1 cellular context compared by ENCODE assay signal in the genomic region with DNA sequence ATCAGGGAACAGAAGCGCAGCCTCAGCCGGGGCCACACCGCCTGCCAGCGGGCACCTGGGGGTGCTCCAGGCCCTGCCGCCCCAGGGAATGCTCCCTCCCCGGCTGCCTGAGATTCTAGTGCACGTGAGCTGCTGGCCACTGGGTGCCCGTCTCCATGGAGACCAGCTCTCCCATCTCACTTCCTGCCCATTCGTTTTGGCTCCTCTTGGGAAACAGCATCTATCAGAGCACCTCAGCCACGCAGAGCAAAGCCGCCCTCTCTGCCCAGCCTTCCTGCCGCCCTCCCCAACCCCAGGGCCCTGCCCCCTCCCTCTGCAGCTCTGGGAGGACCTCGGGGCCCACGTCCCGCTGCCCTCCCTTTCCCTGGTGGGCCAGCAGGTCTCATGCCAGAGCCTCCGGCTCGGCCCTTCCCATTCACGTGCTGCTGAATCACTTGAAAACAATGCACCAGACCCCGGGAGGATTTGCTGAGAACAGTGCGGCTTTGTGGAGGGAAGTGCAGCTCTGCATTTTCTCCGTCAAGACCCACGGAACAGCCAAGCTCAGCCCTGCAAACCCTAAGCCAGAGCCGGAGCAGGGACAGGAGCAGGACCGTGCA.
TF ChIP-seq lines count a peak whose summit lies in the region.

No MANE protein-coding gene starts in this region.

TF ChIP-seq in IMR-90, 13 proteins besides CTCF, POLR2A, EP300 and RAD21:
- peak; percentile 72 for TF ChIP-seq FOS (IDR thresholded peaks at IDR 0.05; ENCODE audit: low read depth, low read length)
- TF ChIP-seq NFE2L2 (IDR thresholded peaks at IDR 0.05; ENCODE audit: low read depth, low read length) = 0 out of 2 replicates have a peak, but pooled peaks have one; percentile 39
- TF ChIP-seq MXI1 (IDR thresholded peaks at IDR 0.05; ENCODE audit: borderline replicate concordance, low read depth, low read length) = peak; percentile 79; the same call in 1 of the 2 replicates
- TF ChIP-seq, protein P1, sequence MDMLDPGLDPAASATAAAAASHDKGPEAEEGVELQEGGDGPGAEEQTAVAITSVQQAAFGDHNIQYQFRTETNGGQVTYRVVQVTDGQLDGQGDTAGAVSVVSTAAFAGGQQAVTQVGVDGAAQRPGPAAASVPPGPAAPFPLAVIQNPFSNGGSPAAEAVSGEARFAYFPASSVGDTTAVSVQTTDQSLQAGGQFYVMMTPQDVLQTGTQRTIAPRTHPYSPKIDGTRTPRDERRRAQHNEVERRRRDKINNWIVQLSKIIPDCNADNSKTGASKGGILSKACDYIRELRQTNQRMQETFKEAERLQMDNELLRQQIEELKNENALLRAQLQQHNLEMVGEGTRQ (IDR thresholded peaks at IDR 0.05; ENCODE audit: low read depth, low read length) = peak; percentile 87
- peak; percentile 99 for TF ChIP-seq BHLHE40 (IDR thresholded peaks at IDR 0.05; ENCODE audit: low read depth, low read length)
- TF ChIP-seq RCOR1 (IDR thresholded peaks at IDR 0.05; ENCODE audit: insufficient replicate concordance, low read length) = no peak
- TF ChIP-seq SMC3 (IDR thresholded peaks at IDR 0.05; ENCODE audit: low read depth, low read length) = no peak
- no peak for TF ChIP-seq CHD1 (IDR thresholded peaks at IDR 0.05; ENCODE audit: low read depth, low read length)
- peak; percentile 65 for TF ChIP-seq CEBPB (IDR thresholded peaks at IDR 0.05; ENCODE audit: low read depth, low read length)
- TF ChIP-seq MAFK (IDR thresholded peaks at IDR 0.05; ENCODE audit: low read depth, low read length) = peak; percentile 44; the same call in 1 of the 2 replicates
- TF ChIP-seq MAZ (IDR thresholded peaks at IDR 0.05; ENCODE audit: borderline replicate concordance, low read depth, low read length) = peak; percentile 77; the same call in 1 of the 2 replicates
- TF ChIP-seq, protein P2, sequence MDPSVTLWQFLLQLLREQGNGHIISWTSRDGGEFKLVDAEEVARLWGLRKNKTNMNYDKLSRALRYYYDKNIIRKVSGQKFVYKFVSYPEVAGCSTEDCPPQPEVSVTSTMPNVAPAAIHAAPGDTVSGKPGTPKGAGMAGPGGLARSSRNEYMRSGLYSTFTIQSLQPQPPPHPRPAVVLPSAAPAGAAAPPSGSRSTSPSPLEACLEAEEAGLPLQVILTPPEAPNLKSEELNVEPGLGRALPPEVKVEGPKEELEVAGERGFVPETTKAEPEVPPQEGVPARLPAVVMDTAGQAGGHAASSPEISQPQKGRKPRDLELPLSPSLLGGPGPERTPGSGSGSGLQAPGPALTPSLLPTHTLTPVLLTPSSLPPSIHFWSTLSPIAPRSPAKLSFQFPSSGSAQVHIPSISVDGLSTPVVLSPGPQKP (IDR thresholded peaks at IDR 0.05; ENCODE audit: borderline replicate concordance, low read depth, low read length) = no peak
- no peak for TF ChIP-seq RFX5 (IDR thresholded peaks at IDR 0.05; ENCODE audit: low read depth, low read length)
